ENCODE assay signal across 1 cellular context in genomic region chr2:2057125-2057721, GRCh38.
TF ChIP-seq lines count a peak whose summit lies in the region.

No MANE protein-coding gene starts in this region.

TF ChIP-seq in HEK293, 187 proteins besides CTCF, POLR2A, EP300 and RAD21 (continued from another document):
- TF ChIP-seq ZNF292 (tag by site-specific recombination; IDR thresholded peaks at IDR 0.05; ENCODE audit: borderline replicate concordance, low read depth) (no peak), ZNF239 (tag by site-specific recombination; IDR thresholded peaks at IDR 0.05) (no peak), EGR2 (tag by site-specific recombination; IDR thresholded peaks at IDR 0.05; ENCODE audit: low read depth) (peak; percentile 35), ZNF394 (tag by site-specific recombination; IDR thresholded peaks at IDR 0.05; ENCODE audit: borderline replicate concordance) (no peak), ZNF747 (tag by site-specific recombination; IDR thresholded peaks at IDR 0.05) (no peak)
- TF ChIP-seq, protein P1, sequence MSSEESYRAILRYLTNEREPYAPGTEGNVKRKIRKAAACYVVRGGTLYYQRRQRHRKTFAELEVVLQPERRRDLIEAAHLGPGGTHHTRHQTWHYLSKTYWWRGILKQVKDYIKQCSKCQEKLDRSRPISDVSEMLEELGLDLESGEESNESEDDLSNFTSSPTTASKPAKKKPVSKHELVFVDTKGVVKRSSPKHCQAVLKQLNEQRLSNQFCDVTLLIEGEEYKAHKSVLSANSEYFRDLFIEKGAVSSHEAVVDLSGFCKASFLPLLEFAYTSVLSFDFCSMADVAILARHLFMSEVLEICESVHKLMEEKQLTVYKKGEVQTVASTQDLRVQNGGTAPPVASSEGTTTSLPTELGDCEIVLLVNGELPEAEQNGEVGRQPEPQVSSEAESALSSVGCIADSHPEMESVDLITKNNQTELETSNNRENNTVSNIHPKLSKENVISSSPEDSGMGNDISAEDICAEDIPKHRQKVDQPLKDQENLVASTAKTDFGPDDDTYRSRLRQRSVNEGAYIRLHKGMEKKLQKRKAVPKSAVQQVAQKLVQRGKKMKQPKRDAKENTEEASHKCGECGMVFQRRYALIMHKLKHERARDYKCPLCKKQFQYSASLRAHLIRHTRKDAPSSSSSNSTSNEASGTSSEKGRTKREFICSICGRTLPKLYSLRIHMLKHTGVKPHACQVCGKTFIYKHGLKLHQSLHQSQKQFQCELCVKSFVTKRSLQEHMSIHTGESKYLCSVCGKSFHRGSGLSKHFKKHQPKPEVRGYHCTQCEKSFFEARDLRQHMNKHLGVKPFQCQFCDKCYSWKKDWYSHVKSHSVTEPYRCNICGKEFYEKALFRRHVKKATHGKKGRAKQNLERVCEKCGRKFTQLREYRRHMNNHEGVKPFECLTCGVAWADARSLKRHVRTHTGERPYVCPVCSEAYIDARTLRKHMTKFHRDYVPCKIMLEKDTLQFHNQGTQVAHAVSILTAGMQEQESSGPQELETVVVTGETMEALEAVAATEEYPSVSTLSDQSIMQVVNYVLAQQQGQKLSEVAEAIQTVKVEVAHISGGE (tag by site-specific recombination; conservative IDR thresholded peaks at IDR 0.05; ENCODE audit: low read depth): no peak
